ENCODE assay signal across 1 cellular context in the genomic region with DNA sequence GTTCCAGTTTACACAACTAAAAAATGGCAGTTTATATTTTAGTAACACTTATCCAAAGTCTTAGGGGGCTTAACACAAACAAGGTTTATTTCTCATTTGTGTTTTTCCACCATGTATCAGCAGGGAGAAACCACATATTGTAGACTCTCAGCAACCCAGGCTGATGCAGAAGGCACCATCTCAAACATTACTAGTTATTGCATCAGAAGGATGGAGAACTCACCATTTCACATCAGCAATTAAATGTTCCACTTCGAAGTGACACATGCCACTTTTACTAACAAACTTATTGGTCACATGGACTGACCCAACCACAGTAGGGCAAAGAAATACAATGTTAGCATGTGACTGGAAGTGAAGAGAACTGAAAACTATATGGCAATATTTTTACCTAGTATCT.
A peak's percentile ranks its signal among the peaks of the same experiment; 100 is the strongest.
TF ChIP-seq lines count a peak whose summit lies in the region.

No MANE protein-coding gene starts in this region.

TF ChIP-seq in K562, 482 proteins besides CTCF, POLR2A, EP300 and RAD21 (continued from another document):
- TF ChIP-seq, protein P1, sequence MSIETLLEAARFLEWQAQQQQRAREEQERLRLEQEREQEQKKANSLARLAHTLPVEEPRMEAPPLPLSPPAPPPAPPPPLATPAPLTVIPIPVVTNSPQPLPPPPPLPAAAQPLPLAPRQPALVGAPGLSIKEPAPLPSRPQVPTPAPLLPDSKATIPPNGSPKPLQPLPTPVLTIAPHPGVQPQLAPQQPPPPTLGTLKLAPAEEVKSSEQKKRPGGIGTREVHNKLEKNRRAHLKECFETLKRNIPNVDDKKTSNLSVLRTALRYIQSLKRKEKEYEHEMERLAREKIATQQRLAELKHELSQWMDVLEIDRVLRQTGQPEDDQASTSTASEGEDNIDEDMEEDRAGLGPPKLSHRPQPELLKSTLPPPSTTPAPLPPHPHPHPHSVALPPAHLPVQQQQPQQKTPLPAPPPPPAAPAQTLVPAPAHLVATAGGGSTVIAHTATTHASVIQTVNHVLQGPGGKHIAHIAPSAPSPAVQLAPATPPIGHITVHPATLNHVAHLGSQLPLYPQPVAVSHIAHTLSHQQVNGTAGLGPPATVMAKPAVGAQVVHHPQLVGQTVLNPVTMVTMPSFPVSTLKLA (conservative IDR thresholded peaks at IDR 0.05), result no peak
- TF ChIP-seq ZNF165 (CRISPR knock-in tag; IDR thresholded peaks at IDR 0.05; ENCODE audit: borderline replicate concordance), result no peak
- TF ChIP-seq, protein P2, sequence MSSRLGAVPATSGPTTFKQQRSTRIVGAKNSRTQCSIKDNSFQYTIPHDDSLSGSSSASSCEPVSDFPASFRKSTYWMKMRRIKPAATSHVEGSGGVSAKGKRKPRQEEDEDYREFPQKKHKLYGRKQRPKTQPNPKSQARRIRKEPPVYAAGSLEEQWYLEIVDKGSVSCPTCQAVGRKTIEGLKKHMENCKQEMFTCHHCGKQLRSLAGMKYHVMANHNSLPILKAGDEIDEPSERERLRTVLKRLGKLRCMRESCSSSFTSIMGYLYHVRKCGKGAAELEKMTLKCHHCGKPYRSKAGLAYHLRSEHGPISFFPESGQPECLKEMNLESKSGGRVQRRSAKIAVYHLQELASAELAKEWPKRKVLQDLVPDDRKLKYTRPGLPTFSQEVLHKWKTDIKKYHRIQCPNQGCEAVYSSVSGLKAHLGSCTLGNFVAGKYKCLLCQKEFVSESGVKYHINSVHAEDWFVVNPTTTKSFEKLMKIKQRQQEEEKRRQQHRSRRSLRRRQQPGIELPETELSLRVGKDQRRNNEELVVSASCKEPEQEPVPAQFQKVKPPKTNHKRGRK (tag; IDR thresholded peaks at IDR 0.05), result no peak
- no peak for TF ChIP-seq NR2C2 (CRISPR knock-in tag; IDR thresholded peaks at IDR 0.05)
- TF ChIP-seq NR2C2 (tag; IDR thresholded peaks at IDR 0.05), result 0 out of 2 replicates have a peak, but pooled peaks have one; percentile 24
- no peak for TF ChIP-seq HDAC8 (tag; IDR thresholded peaks at IDR 0.05)
- TF ChIP-seq TRIM24 (IDR thresholded peaks at IDR 0.05), result peak in 1 of 2 experiments; percentile 83; a peak in 2 of 4 replicates
- no peak for TF ChIP-seq RBBP5 (IDR thresholded peaks at IDR 0.05; ENCODE audit: borderline replicate concordance, insufficient read depth, low read length, poor library complexity, severe bottlenecking)
- TF ChIP-seq, protein P3, sequence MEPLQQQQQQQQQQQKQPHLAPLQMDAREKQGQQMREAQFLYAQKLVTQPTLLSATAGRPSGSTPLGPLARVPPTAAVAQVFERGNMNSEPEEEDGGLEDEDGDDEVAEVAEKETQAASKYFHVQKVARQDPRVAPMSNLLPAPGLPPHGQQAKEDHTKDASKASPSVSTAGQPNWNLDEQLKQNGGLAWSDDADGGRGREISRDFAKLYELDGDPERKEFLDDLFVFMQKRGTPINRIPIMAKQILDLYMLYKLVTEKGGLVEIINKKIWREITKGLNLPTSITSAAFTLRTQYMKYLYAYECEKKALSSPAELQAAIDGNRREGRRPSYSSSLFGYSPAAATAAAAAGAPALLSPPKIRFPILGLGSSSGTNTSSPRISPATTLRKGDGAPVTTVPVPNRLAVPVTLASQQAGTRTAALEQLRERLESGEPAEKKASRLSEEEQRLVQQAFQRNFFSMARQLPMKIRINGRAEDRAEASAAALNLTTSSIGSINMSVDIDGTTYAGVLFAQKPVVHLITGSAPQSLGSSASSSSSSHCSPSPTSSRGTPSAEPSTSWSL (CRISPR knock-in tag; IDR thresholded peaks at IDR 0.05; ENCODE audit: borderline replicate concordance), result no peak
- TF ChIP-seq, protein P4, sequence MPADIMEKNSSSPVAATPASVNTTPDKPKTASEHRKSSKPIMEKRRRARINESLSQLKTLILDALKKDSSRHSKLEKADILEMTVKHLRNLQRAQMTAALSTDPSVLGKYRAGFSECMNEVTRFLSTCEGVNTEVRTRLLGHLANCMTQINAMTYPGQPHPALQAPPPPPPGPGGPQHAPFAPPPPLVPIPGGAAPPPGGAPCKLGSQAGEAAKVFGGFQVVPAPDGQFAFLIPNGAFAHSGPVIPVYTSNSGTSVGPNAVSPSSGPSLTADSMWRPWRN (IDR thresholded peaks at IDR 0.05; ENCODE audit: low read depth), result no peak
- TF ChIP-seq FOXM1 (IDR thresholded peaks at IDR 0.05; ENCODE audit: low read depth), result no peak
- TF ChIP-seq FOXM1 (CRISPR knock-in tag; IDR thresholded peaks at IDR 0.05; ENCODE audit: low read depth), result no peak
- TF ChIP-seq, protein P5, sequence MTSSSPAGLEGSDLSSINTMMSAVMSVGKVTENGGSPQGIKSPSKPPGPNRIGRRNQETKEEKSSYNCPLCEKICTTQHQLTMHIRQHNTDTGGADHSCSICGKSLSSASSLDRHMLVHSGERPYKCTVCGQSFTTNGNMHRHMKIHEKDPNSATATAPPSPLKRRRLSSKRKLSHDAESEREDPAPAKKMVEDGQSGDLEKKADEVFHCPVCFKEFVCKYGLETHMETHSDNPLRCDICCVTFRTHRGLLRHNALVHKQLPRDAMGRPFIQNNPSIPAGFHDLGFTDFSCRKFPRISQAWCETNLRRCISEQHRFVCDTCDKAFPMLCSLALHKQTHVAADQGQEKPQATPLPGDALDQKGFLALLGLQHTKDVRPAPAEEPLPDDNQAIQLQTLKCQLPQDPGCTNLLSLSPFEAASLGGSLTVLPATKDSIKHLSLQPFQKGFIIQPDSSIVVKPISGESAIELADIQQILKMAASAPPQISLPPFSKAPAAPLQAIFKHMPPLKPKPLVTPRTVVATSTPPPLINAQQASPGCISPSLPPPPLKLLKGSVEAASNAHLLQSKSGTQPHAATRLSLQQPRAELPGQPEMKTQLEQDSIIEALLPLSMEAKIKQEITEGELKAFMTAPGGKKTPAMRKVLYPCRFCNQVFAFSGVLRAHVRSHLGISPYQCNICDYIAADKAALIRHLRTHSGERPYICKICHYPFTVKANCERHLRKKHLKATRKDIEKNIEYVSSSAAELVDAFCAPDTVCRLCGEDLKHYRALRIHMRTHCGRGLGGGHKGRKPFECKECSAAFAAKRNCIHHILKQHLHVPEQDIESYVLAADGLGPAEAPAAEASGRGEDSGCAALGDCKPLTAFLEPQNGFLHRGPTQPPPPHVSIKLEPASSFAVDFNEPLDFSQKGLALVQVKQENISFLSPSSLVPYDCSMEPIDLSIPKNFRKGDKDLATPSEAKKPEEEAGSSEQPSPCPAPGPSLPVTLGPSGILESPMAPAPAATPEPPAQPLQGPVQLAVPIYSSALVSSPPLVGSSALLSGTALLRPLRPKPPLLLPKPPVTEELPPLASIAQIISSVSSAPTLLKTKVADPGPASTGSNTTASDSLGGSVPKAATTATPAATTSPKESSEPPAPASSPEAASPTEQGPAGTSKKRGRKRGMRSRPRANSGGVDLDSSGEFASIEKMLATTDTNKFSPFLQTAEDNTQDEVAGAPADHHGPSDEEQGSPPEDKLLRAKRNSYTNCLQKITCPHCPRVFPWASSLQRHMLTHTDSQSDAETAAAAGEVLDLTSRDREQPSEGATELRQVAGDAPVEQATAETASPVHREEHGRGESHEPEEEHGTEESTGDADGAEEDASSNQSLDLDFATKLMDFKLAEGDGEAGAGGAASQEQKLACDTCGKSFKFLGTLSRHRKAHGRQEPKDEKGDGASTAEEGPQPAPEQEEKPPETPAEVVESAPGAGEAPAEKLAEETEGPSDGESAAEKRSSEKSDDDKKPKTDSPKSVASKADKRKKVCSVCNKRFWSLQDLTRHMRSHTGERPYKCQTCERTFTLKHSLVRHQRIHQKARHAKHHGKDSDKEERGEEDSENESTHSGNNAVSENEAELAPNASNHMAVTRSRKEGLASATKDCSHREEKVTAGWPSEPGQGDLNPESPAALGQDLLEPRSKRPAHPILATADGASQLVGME (CRISPR knock-in tag; IDR thresholded peaks at IDR 0.05), result no peak
- no peak for TF ChIP-seq SAP30 (IDR thresholded peaks at IDR 0.05; ENCODE audit: borderline replicate concordance, insufficient read depth, low read depth, low read length, poor library complexity, severe bottlenecking)
- TF ChIP-seq, protein P6, sequence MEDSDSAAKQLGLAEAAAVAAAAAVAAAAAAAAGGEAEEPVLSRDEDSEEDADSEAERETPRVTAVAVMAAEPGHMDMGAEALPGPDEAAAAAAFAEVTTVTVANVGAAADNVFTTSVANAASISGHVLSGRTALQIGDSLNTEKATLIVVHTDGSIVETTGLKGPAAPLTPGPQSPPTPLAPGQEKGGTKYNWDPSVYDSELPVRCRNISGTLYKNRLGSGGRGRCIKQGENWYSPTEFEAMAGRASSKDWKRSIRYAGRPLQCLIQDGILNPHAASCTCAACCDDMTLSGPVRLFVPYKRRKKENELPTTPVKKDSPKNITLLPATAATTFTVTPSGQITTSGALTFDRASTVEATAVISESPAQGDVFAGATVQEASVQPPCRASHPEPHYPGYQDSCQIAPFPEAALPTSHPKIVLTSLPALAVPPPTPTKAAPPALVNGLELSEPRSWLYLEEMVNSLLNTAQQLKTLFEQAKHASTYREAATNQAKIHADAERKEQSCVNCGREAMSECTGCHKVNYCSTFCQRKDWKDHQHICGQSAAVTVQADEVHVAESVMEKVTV (CRISPR knock-in tag; IDR thresholded peaks at IDR 0.05), result no peak
- TF ChIP-seq, protein P7, sequence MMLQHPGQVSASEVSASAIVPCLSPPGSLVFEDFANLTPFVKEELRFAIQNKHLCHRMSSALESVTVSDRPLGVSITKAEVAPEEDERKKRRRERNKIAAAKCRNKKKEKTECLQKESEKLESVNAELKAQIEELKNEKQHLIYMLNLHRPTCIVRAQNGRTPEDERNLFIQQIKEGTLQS (IDR thresholded peaks at IDR 0.05), result peak; percentile 48; the same call in 1 of the 2 replicates
- TF ChIP-seq, protein P7 (CRISPR knock-in tag; conservative IDR thresholded peaks at IDR 0.05), result no peak
- TF ChIP-seq PML (IDR thresholded peaks at IDR 0.05; ENCODE audit: low read length), result no peak
- TF ChIP-seq LEF1 (IDR thresholded peaks at IDR 0.05), result no peak
- no peak for TF ChIP-seq MAZ (CRISPR knock-in tag; conservative IDR thresholded peaks at IDR 0.05 in 1 of 2, IDR thresholded peaks at IDR 0.05 in 1 of 2)
- no peak for TF ChIP-seq ARID1B (IDR thresholded peaks at IDR 0.05)
- TF ChIP-seq PHB (CRISPR knock-in tag; IDR thresholded peaks at IDR 0.05), result no peak
- TF ChIP-seq, protein P8, sequence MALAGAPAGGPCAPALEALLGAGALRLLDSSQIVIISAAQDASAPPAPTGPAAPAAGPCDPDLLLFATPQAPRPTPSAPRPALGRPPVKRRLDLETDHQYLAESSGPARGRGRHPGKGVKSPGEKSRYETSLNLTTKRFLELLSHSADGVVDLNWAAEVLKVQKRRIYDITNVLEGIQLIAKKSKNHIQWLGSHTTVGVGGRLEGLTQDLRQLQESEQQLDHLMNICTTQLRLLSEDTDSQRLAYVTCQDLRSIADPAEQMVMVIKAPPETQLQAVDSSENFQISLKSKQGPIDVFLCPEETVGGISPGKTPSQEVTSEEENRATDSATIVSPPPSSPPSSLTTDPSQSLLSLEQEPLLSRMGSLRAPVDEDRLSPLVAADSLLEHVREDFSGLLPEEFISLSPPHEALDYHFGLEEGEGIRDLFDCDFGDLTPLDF (CRISPR knock-in tag; IDR thresholded peaks at IDR 0.05), result no peak
- TF ChIP-seq RBM17 (IDR thresholded peaks at IDR 0.05; ENCODE audit: borderline replicate concordance, low read depth, low read length), result no peak
- no peak for TF ChIP-seq IFI16 (CRISPR knock-in tag; IDR thresholded peaks at IDR 0.05)
- no peak for TF ChIP-seq ARNT (IDR thresholded peaks at IDR 0.05)
- no peak for TF ChIP-seq ZBED1 (IDR thresholded peaks at IDR 0.05)
- TF ChIP-seq, protein P9, sequence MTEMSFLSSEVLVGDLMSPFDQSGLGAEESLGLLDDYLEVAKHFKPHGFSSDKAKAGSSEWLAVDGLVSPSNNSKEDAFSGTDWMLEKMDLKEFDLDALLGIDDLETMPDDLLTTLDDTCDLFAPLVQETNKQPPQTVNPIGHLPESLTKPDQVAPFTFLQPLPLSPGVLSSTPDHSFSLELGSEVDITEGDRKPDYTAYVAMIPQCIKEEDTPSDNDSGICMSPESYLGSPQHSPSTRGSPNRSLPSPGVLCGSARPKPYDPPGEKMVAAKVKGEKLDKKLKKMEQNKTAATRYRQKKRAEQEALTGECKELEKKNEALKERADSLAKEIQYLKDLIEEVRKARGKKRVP (CRISPR knock-in tag; IDR thresholded peaks at IDR 0.05), result peak; percentile 58; the same call in 1 of the 2 replicates
- 0 out of 2 replicates have a peak, but pooled peaks have one; percentile 32 for TF ChIP-seq L3MBTL2 (IDR thresholded peaks at IDR 0.05)
- TF ChIP-seq, protein P10, sequence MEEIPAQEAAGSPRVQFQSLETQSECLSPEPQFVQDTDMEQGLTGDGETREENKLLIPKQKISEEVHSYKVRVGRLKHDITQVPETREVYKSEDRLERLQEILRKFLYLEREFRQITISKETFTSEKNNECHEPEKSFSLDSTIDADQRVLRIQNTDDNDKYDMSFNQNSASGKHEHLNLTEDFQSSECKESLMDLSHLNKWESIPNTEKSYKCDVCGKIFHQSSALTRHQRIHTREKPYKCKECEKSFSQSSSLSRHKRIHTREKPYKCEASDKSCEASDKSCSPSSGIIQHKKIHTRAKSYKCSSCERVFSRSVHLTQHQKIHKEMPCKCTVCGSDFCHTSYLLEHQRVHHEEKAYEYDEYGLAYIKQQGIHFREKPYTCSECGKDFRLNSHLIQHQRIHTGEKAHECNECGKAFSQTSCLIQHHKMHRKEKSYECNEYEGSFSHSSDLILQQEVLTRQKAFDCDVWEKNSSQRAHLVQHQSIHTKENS (CRISPR knock-in tag; IDR thresholded peaks at IDR 0.05), result no peak
- TF ChIP-seq BRF1 (IDR thresholded peaks at IDR 0.05; ENCODE audit: borderline replicate concordance, extremely low read depth, insufficient read length), result no peak
- no peak for TF ChIP-seq CTBP1 (IDR thresholded peaks at IDR 0.05; ENCODE audit: borderline replicate concordance)
- TF ChIP-seq NBN (IDR thresholded peaks at IDR 0.05; ENCODE audit: low read depth), result no peak
- TF ChIP-seq TAF9B (IDR thresholded peaks at IDR 0.05; ENCODE audit: partially characterized antibody), result no peak
- no peak for TF ChIP-seq FOXK2 (conservative IDR thresholded peaks at IDR 0.05 in 1 of 2, IDR thresholded peaks at IDR 0.05 in 1 of 2; ENCODE audit: low read depth in 2 of 2)
- TF ChIP-seq CBX5 (IDR thresholded peaks at IDR 0.05; ENCODE audit: borderline replicate concordance, low read depth), result no peak
- no peak for TF ChIP-seq RAD51 (IDR thresholded peaks at IDR 0.05; ENCODE audit: borderline replicate concordance, low read depth)
- no peak for TF ChIP-seq MYC (IDR thresholded peaks at IDR 0.05; ENCODE audit: low read depth, low read length)
- TF ChIP-seq MYC (CRISPR knock-in tag; IDR thresholded peaks at IDR 0.05; ENCODE audit: borderline replicate concordance, low read depth), result no peak
